In the genomic region with DNA sequence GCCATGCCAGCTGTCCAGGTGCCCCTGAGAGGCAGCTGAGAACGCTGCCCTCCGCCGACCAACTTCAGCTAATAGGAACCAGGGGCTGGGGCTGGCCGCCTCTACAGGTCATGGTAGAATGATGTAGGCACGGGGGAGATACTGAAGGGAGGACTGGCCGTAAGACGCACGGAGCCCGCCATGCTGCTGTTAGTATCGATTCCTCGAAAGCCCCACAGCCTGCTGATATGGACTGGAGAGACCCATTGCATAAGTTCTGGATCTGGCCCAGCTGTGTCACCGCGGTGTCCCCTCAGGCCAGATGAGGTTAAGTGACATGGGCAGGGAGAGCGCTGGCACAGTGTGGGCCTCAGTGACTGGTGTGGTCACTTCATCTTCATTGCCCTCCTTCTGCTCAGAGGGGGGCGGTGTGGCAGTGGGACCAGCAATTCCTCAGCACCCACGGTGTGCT, we compare ENCODE assay signal across 21 cellular contexts.
DNase-seq lines count a peak whose midpoint lies in the region; ATAC-seq and TF ChIP-seq lines count a peak whose summit lies in the region.
"Had no signal": no experiment of that assay in that cellular context is flagged by ENCODE, and none has a peak within 500 bp of the region (broad histone marks: within the 10 kb centered on the region; RNA-seq: fewer than 3 reads in every experiment).

No MANE protein-coding gene starts in this region.

- peak overlapping the region; percentile 39 for H2AK9ac ChIP-seq in IMR-90 (replicated peaks; ENCODE audit: low read depth, low read length, poor library complexity)

- no peak overlapping the region for H3K4me2 ChIP-seq in IMR-90 (ENCODE audit: low read depth, low read length)
- H3K4me2 ChIP-seq: BLaER1 had no signal

- TF ChIP-seq CTCF in IMR-90 (conservative IDR thresholded peaks at IDR 0.05; ENCODE audit: low read depth, low read length) (no peak), chondrocyte (IDR thresholded peaks at IDR 0.05) (no peak), right lobe of liver (IDR thresholded peaks at IDR 0.05) (no peak)

- dilution Hi-C loops in IMR-90 (cut with HindIII; ENCODE audit: low sequenced_read_pairs, unreplicated experiment): no loop called here

- no peak overlapping the region for H3K4me3 ChIP-seq in IMR-90 (ENCODE audit: insufficient read depth, low read depth, low read length)
- no peak overlapping the region for H3K4me3 ChIP-seq in right lobe of liver
- H3K4me3 ChIP-seq: BLaER1, SJSA1 had no signal

- no peaks in the 10 kb centered on the region for H3K4me1 ChIP-seq in IMR-90 (ENCODE audit: control insufficient read depth, insufficient read depth, low read length)
- peaks cover 0 to 24% (median 8%) of the 10 kb centered on the region in 4 donors for H3K4me1 ChIP-seq in right lobe of liver
- H3K4me1 ChIP-seq: BLaER1, SJSA1 had no signal

- no peaks in the 10 kb centered on the region; the same call in 1 of the 2 replicates for H3K9me1 ChIP-seq in IMR-90 (ENCODE audit: insufficient read depth, low read length)

- no peaks in the 10 kb centered on the region for H3K27me3 Mint-ChIP-seq in chondrocyte (ENCODE audit: low read depth)
- H3K27me3 Mint-ChIP-seq: CD4-positive, alpha-beta memory T cell had no signal

- H3K79me1 ChIP-seq in IMR-90 (ENCODE audit: low read depth in 1 of 2, low read length in 2 of 2): no peaks in the 10 kb centered on the region

- no peak overlapping the region for H3K4ac ChIP-seq in IMR-90 (ENCODE audit: low read depth, low read length)

- CTCF ChIA-PET in IMR-90 (lab: Yijun Ruan, JAX): no interaction called here

- H4K5ac ChIP-seq in IMR-90 (ENCODE audit: low read depth, low read length): no peak overlapping the region

- no peak overlapping the region for H2AK5ac ChIP-seq in IMR-90 (ENCODE audit: low read depth, low read length)

- no peak overlapping the region for H3K18ac ChIP-seq in IMR-90 (ENCODE audit: low read depth, low read length)

- DNase-seq in IMR-90 (no peak), chondrocyte (ENCODE audit: low spot score) (peak; percentile 72), right lobe of liver (peak; percentile 54 to 85 (median 80)), substantia nigra (lab: John Stamatoyannopoulos, UW) (peak in 1 of 49 donors; percentile 37), iPS-NIHi11 (ENCODE audit: low spot score) (no peak), COLO829 (ENCODE audit: low spot score) (no peak)
- DNase-seq: CD4-positive, alpha-beta memory T cell; DND-41; GOT3; Karpas-422; MV-4-11; NCI-H1105 treated with DMSO at 0.1 percent for 48 hours; NCI-H2029 treated with DMSO at 0.1 percent for 48 hours; NCI-H2171; NCI-H345; NCI-H774; NK-92 treated with Interleukin-12 subunit alpha and Interleukin-12 subunit beta, amount 100 ng/mL, for 24 hours had no signal

- H3K9me3 Mint-ChIP-seq in chondrocyte (ENCODE audit: low read depth): no peaks in the 10 kb centered on the region
- H3K9me3 Mint-ChIP-seq: CD4-positive, alpha-beta memory T cell had no signal

- POLR2A ChIA-PET in IMR-90 (lab: Charles Lee; ENCODE audit: unreplicated experiment): no interaction called here

- no peak for ATAC-seq in IMR-90 (ENCODE audit: low read depth)
- peak; percentile 52 to 70 (median 58) for ATAC-seq in right lobe of liver
- ATAC-seq in SK-N-SH treated with all-trans-retinoic acid at 6 μM for 48 hours: no peak

- H2BK5ac ChIP-seq in IMR-90 (ENCODE audit: low read depth, low read length, poor library complexity, severe bottlenecking): no peak overlapping the region

- H2BK15ac ChIP-seq in IMR-90 (ENCODE audit: low read depth, low read length): no peak overlapping the region

- no peaks in the 10 kb centered on the region for H3K36me3 ChIP-seq in IMR-90 (ENCODE audit: control insufficient read depth, insufficient read depth, low read length)
- H3K36me3 ChIP-seq in right lobe of liver: no peaks in the 10 kb centered on the region
- H3K36me3 ChIP-seq: BLaER1, SJSA1 had no signal

- BruUV-seq in IMR-90 (replicated peaks; lab: Mats Ljungman, UMichigan): no TSS peak

- H3K4me1 Mint-ChIP-seq in chondrocyte (ENCODE audit: low read depth): no peaks in the 10 kb centered on the region

- H3K27ac Mint-ChIP-seq in chondrocyte (ENCODE audit: unreplicated experiment): no peak overlapping the region
- H3K27ac Mint-ChIP-seq: CD4-positive, alpha-beta memory T cell had no signal

- no peak for TF ChIP-seq POLR2A in IMR-90 (IDR thresholded peaks at IDR 0.05; ENCODE audit: low read depth, low read length)
- no peak for TF ChIP-seq POLR2A in right lobe of liver (IDR thresholded peaks at IDR 0.05)

- no peak overlapping the region for H3K4me3 Mint-ChIP-seq in chondrocyte (ENCODE audit: unreplicated experiment)
- H3K4me3 Mint-ChIP-seq: CD4-positive, alpha-beta memory T cell had no signal

- H3K9me3 ChIP-seq in IMR-90 (ENCODE audit: control insufficient read depth, insufficient read depth, low read length) (no peaks in the 10 kb centered on the region), right lobe of liver (no peaks in the 10 kb centered on the region)
- H3K9me3 ChIP-seq: BLaER1, SJSA1 had no signal

- H4K8ac ChIP-seq in IMR-90 (ENCODE audit: low read depth in 2 of 2, low read length in 2 of 2): no peak overlapping the region

- no peak overlapping the region for H4K91ac ChIP-seq in IMR-90 (ENCODE audit: insufficient read depth, low read depth, low read length)

- H3K23ac ChIP-seq in IMR-90 (ENCODE audit: low read depth, low read length): no peak overlapping the region

- no peak overlapping the region for H3K14ac ChIP-seq in IMR-90 (replicated peaks; ENCODE audit: low read depth, low read length)

- no peak overlapping the region for H3K9ac ChIP-seq in IMR-90 (ENCODE audit: low read depth, low read length)
- H3K9ac ChIP-seq: BLaER1 had no signal

- TF ChIP-seq RAD21 in IMR-90 (IDR thresholded peaks at IDR 0.05; ENCODE audit: low read length): no peak

- in situ Hi-C loops in IMR-90 (cut with MboI; ENCODE audit: low sequenced_read_pairs): loop anchor here (25.0 kb wide), 1 partner anchor 862 kb away; the partner anchor contains the start of gene MMP2

- H4K20me1 ChIP-seq in IMR-90 (ENCODE audit: insufficient read depth, low read length): no peaks in the 10 kb centered on the region
- H4K20me1 ChIP-seq: BLaER1 had no signal

- 87% methylated on average over 10 of the region's 16 CpGs; no CpG with 5 or more reads in 1 of the 2 experiments for WGBS in IMR-90 (ENCODE audit: extremely low coverage in 2 of 2, insufficient read length in 1 of 2), 2 experiments
- WGBS in right lobe of liver (ENCODE audit: insufficient coverage, low coverage, low lambda C conversion rate, missing lambda C conversion rate): 42% methylated on average over 11 of the region's 16 CpGs

- no peak overlapping the region for H3K56ac ChIP-seq in IMR-90 (ENCODE audit: extremely low read depth, insufficient read depth, low read length)

- no peaks in the 10 kb centered on the region for H3K36me3 Mint-ChIP-seq in chondrocyte (ENCODE audit: low read depth)
- H3K36me3 Mint-ChIP-seq: CD4-positive, alpha-beta memory T cell had no signal

- no peak overlapping the region for H2BK20ac ChIP-seq in IMR-90 (ENCODE audit: low read depth, low read length)

- intact Hi-C loops in IMR-90 (cut with micrococcal nuclease) (loop anchor here (10.0 kb wide), 1 partner anchor 255 kb away; the partner anchor contains the start of gene MT2A), right lobe of liver (cut with DNase I) (no loop called here)

- no peak overlapping the region for H3K27ac ChIP-seq in IMR-90 (ENCODE audit: insufficient read depth, low read length)
- no peak overlapping the region for H3K27ac ChIP-seq in right lobe of liver
- H3K27ac ChIP-seq in substantia nigra (ENCODE audit: low read depth, low read length, poor library complexity, severe bottlenecking): peak overlapping the region; percentile 1
- H3K27ac ChIP-seq: BLaER1, RWPE1, SJSA1 had no signal

- H3K27me3 ChIP-seq in IMR-90 (ENCODE audit: control insufficient read depth, insufficient read depth, low read length) (peaks cover 5% of the 10 kb centered on the region; the same call in 1 of the 2 replicates), right lobe of liver (no peaks in the 10 kb centered on the region)
- H3K27me3 ChIP-seq: BLaER1, SJSA1 had no signal

- no peak overlapping the region for H2AFZ ChIP-seq in IMR-90 (replicated peaks; ENCODE audit: low read length, poor library complexity)

- H2BK120ac ChIP-seq in IMR-90 (ENCODE audit: low read depth, low read length): no peak overlapping the region

TF ChIP-seq in IMR-90, 13 proteins besides CTCF, POLR2A, EP300 and RAD21:
- TF ChIP-seq MAFK (IDR thresholded peaks at IDR 0.05; ENCODE audit: low read depth, low read length) (no peak), FOS (IDR thresholded peaks at IDR 0.05; ENCODE audit: low read depth, low read length) (no peak)

TF ChIP-seq in SK-N-SH treated with all-trans-retinoic acid at 6 μM for 48 hours, 23 proteins besides CTCF, POLR2A, EP300 and RAD21:
- TF ChIP-seq TSHZ2 (CRISPR knock-in tag; IDR thresholded peaks at IDR 0.05): no peak
- TF ChIP-seq TOX (CRISPR knock-in tag; IDR thresholded peaks at IDR 0.05; ENCODE audit: borderline replicate concordance): no peak
- no peak for TF ChIP-seq ZC3H10 (CRISPR knock-in tag; IDR thresholded peaks at IDR 0.05)
- no peak for TF ChIP-seq ZFP3 (CRISPR knock-in tag; IDR thresholded peaks at IDR 0.05)
- no peak for TF ChIP-seq BACH2 (CRISPR knock-in tag; IDR thresholded peaks at IDR 0.05; ENCODE audit: borderline replicate concordance)

Comparison
In these comparisons a context has a peak if more than half of its experiments do, and no peak if none do; other contexts are left out.
1. ATAC-seq: peak in right lobe of liver (4 of 4); none in IMR-90 (single experiment) and SK-N-SH treated with all-trans-retinoic acid at 6 μM for 48 hours (single experiment).
2. DNase-seq: peak in chondrocyte (single experiment) and right lobe of liver (3 of 3); none in IMR-90 (single experiment), iPS-NIHi11 (single experiment) and COLO829 (single experiment).